9 cellular contexts compared by ENCODE assay signal in genomic region chrX:72123471-72124185, GRCh38. TPM values are rescaled to one million over a fixed set of nuclear protein-coding genes. Genes with fewer than 3 reads are reported as not detected.
A peak's percentile ranks its signal among the peaks of the same experiment; 100 is the strongest.
DNase-seq lines count a peak whose midpoint lies in the region; ATAC-seq and TF ChIP-seq lines count a peak whose summit lies in the region.
"Had no signal": no experiment of that assay in that cellular context is flagged by ENCODE, and none has a peak within 500 bp of the region (broad histone marks: within the 10 kb centered on the region; RNA-seq: fewer than 3 reads in every experiment).

No MANE protein-coding gene starts in this region.

- peak overlapping the region; percentile 70 for H3K27ac ChIP-seq in A673 (ENCODE audit: low read depth, low read length, poor library complexity, severe bottlenecking)
- no peak overlapping the region for H3K27ac ChIP-seq in effector memory CD4-positive, alpha-beta T cell (ENCODE audit: insufficient read depth, low read length, poor library complexity, severe bottlenecking)

- H3K9me3 ChIP-seq in A673 (ENCODE audit: low read depth, low read length, poor library complexity, severe bottlenecking): no peaks in the 10 kb centered on the region
- H3K9me3 ChIP-seq in effector memory CD4-positive, alpha-beta T cell (ENCODE audit: control insufficient read depth, low read length): no peaks in the 10 kb centered on the region

- ATAC-seq in activated naive CD8-positive, alpha-beta T cell treated with anti-CD3 and anti-CD28 coated beads, Interleukin-2, amount 50 U/mL, for 24 hours: no peak

- no peaks in the 10 kb centered on the region for H3K36me3 ChIP-seq in A673 (ENCODE audit: insufficient read depth, low read length, poor library complexity, severe bottlenecking)
- H3K36me3 ChIP-seq in effector memory CD4-positive, alpha-beta T cell (ENCODE audit: control insufficient read depth, insufficient read depth, low read length): no peaks in the 10 kb centered on the region

- DNase-seq in A673 (ENCODE audit: low spot score) (peak; percentile 88), NCI-H2227 treated with DMSO at 0.1 percent for 48 hours (lab: John Stamatoyannopoulos, UW) (peak; percentile 30), erythroblast (lab: John Stamatoyannopoulos, UW) (peak; percentile 39 to 56), NCI-H2107 treated with DMSO at 0.1 percent for 48 hours (lab: John Stamatoyannopoulos, UW; ENCODE audit: unreplicated experiment) (no peak)
- DNase-seq in activated naive CD8-positive, alpha-beta T cell treated with anti-CD3 and anti-CD28 coated beads, Interleukin-2, amount 50 U/mL, for 24 hours: no peak
- DNase-seq in effector memory CD4-positive, alpha-beta T cell: no peak
- no peak for DNase-seq in activated naive CD4-positive, alpha-beta T cell treated with Interleukin-2 at 50 U/mL for 16 hours
- DNase-seq: NCI-H510A treated with DMSO at 0.1 percent for 48 hours had no signal

- TF ChIP-seq CTCF in A673 (conservative IDR thresholded peaks at IDR 0.05; ENCODE audit: low read depth, low read length): no peak
- no peak for TF ChIP-seq CTCF in nephron (IDR thresholded peaks at IDR 0.05; ENCODE audit: unreplicated experiment in 3 of 3)

- peaks cover 40% of the 10 kb centered on the region for H3K4me1 ChIP-seq in A673 (ENCODE audit: insufficient read depth, low read length, poor library complexity, severe bottlenecking)
- H3K4me1 ChIP-seq in effector memory CD4-positive, alpha-beta T cell (ENCODE audit: control insufficient read depth, insufficient read depth, low read length, poor library complexity, severe bottlenecking): peaks cover 39% of the 10 kb centered on the region

- POLR2A ChIA-PET in A673 (lab: Charles Lee; ENCODE audit: low non-redundant PET): no interaction called here

- H3K4me1 Mint-ChIP-seq in nephron: peaks cover 58% of the 10 kb centered on the region
- peaks cover 36% of the 10 kb centered on the region for H3K4me1 Mint-ChIP-seq in activated naive CD8-positive, alpha-beta T cell treated with anti-CD3 and anti-CD28 coated beads, Interleukin-2, amount 50 U/mL, for 24 hours

- no peaks in the 10 kb centered on the region for H3K27me3 Mint-ChIP-seq in nephron (ENCODE audit: low read depth)
- peaks cover 15% of the 10 kb centered on the region for H3K27me3 Mint-ChIP-seq in activated naive CD8-positive, alpha-beta T cell treated with anti-CD3 and anti-CD28 coated beads, Interleukin-2, amount 50 U/mL, for 24 hours

- H3K36me3 Mint-ChIP-seq in nephron (ENCODE audit: low read depth): peaks cover under 1% of the 10 kb centered on the region
- H3K36me3 Mint-ChIP-seq in activated naive CD8-positive, alpha-beta T cell treated with anti-CD3 and anti-CD28 coated beads, Interleukin-2, amount 50 U/mL, for 24 hours (ENCODE audit: low read depth): no peaks in the 10 kb centered on the region

- H3K4me3 ChIP-seq in A673 (ENCODE audit: low read depth, low read length, poor library complexity, severe bottlenecking): no peak overlapping the region
- no peak overlapping the region for H3K4me3 ChIP-seq in effector memory CD4-positive, alpha-beta T cell (ENCODE audit: insufficient read depth, low read depth, low read length, poor library complexity, severe bottlenecking)

- peak overlapping the region; percentile 54 to 97 (median 76) for H3K27ac Mint-ChIP-seq in nephron
- no peak overlapping the region for H3K27ac Mint-ChIP-seq in activated naive CD8-positive, alpha-beta T cell treated with anti-CD3 and anti-CD28 coated beads, Interleukin-2, amount 50 U/mL, for 24 hours

- TF ChIP-seq POLR2A in erythroblast (IDR thresholded peaks at IDR 0.05; ENCODE audit: low read length): no peak

- intact Hi-C loops in A673 (cut with micrococcal nuclease; ENCODE audit: unreplicated experiment): no loop called here

- BruUV-seq in A673 (replicated peaks; lab: Mats Ljungman, UMichigan): no TSS peak

- peak overlapping the region in 1 of 3 experiments; percentile 45 for H3K4me3 Mint-ChIP-seq in nephron
- H3K4me3 Mint-ChIP-seq in activated naive CD8-positive, alpha-beta T cell treated with anti-CD3 and anti-CD28 coated beads, Interleukin-2, amount 50 U/mL, for 24 hours: no peak overlapping the region

- peaks cover 6% of the 10 kb centered on the region for H3K9me3 Mint-ChIP-seq in nephron
- H3K9me3 Mint-ChIP-seq in activated naive CD8-positive, alpha-beta T cell treated with anti-CD3 and anti-CD28 coated beads, Interleukin-2, amount 50 U/mL, for 24 hours: no peaks in the 10 kb centered on the region

- CTCF ChIA-PET in A673 (lab: Charles Lee): no interaction called here

- no peaks in the 10 kb centered on the region for H3K27me3 ChIP-seq in A673 (replicated peaks; ENCODE audit: insufficient read depth, low read depth, low read length, poor library complexity)
- H3K27me3 ChIP-seq in effector memory CD4-positive, alpha-beta T cell (replicated peaks; ENCODE audit: control insufficient read depth, insufficient read depth, low read length, poor library complexity, severe bottlenecking): no peaks in the 10 kb centered on the region

RNA-seq across cellular contexts. Expression of gene RTL5, which starts 8.1 kb away (rescaled TPM):
- 8.4 and 11.5 TPM in 2 replicates for total RNA-seq in A673 (2021)

RNA-seq across cellular contexts. Expression of gene PIN4, which starts 57.9 kb away (rescaled TPM):
- total RNA-seq in A673 (2021): 20.0 and 21.3 TPM in 2 replicates

Comparison
In these comparisons a context has a peak if more than half of its experiments do, and no peak if none do; other contexts are left out.
1. DNase-seq: peak in A673 (single experiment), NCI-H2227 treated with DMSO at 0.1 percent for 48 hours (single experiment) and erythroblast (2 of 2); none in activated naive CD8-positive, alpha-beta T cell treated with anti-CD3 and anti-CD28 coated beads, Interleukin-2, amount 50 U/mL, for 24 hours (single experiment), effector memory CD4-positive, alpha-beta T cell (0 of 3), activated naive CD4-positive, alpha-beta T cell treated with Interleukin-2 at 50 U/mL for 16 hours (single experiment) and NCI-H2107 treated with DMSO at 0.1 percent for 48 hours (single experiment).